8 cellular contexts compared by ENCODE assay signal in the genomic region with DNA sequence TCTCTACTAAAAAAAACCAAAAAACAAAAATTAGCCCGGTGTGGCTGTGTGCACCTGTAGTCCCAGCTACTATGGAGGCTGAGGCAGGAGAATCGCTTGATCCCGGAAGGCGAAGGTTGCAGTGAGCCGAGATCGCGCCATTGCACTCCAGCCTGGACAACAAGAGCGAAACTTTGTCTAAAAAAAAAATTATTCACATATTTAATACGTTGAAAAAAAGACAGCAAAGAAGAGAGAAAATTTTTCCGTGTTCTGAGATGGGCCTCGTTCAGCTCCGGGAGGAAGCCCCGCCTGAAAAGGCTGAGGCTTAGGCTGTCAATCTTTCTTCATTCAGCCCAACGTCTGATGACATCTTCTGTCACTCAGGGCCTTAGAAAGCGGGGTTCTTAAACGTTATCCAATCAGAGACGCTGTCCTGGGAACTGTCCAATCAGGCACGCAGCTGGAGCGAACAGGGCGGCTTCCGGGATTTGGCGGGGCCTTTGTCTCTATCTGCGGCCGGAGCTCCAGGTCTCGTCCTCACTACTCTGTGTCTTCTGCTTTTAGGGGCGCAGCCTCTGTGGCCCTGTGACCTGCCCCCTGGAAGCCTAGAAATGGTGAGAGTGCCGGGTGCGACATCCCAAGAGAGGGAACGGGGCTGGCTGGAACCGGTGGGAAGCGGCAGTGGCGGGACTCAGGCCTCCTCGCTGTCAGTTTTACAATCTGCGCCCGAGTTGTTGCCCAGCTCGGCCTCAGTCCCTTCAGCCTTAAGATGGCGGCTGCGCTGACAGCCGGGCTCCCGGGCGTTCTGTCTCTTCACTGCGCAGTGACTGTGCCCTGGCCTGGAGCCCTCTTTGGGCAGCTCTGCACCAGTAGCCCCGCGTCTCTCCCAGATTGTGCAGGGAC. TPM values are rescaled to one million over a fixed set of nuclear protein-coding genes. Genes with fewer than 3 reads are reported as not detected.
DNase-seq lines count a peak whose midpoint lies in the region; ATAC-seq and TF ChIP-seq lines count a peak whose summit lies in the region.

A gene (plus strand): TSS at position 485 of the 885 bp plus-strand sequence. CDS start 109 bp downstream, at position 594.

- ATAC-seq in GM18907 (IDR thresholded peaks at IDR 0.05; ENCODE audit: unreplicated experiment) (peak; percentile 98), HG03135 (IDR thresholded peaks at IDR 0.05; ENCODE audit: unreplicated experiment) (peak; percentile 94)

- H3K36me3 Mint-ChIP-seq in endodermal cell (ENCODE audit: low read depth) = no peaks in the 10 kb centered on the region

- no peaks in the 10 kb centered on the region for H3K4me1 ChIP-seq in endodermal cell (ENCODE audit: control insufficient read depth, insufficient read depth, low read length)

- no peaks in the 10 kb centered on the region for H3K27me3 ChIP-seq in endodermal cell (ENCODE audit: control insufficient read depth, insufficient read depth, low read length, poor library complexity, severe bottlenecking)

- H3K27me3 Mint-ChIP-seq in endodermal cell (ENCODE audit: insufficient read depth) = peaks cover 2% of the 10 kb centered on the region

- H3K4me1 Mint-ChIP-seq in endodermal cell = no peaks in the 10 kb centered on the region

- no peak for TF ChIP-seq CTCF in AG09309 (IDR thresholded peaks at IDR 0.05; ENCODE audit: control insufficient read depth, insufficient read depth, low read depth, low read length, missing control alignments)
- TF ChIP-seq CTCF in endodermal cell (conservative IDR thresholded peaks at IDR 0.05) = no peak

- DNase-seq in AG09309 (ENCODE audit: low read depth) (peak; percentile 78), NCI-H748 (lab: John Stamatoyannopoulos, UW; ENCODE audit: unreplicated experiment) (peak; percentile 97), endodermal cell (no peak), midbrain (lab: John Stamatoyannopoulos, UW) (peak; percentile 95)
- DNase-seq in activated CD8-positive, alpha-beta memory T cell treated with anti-CD3 and anti-CD28 coated beads for 48 hours (ENCODE audit: low read depth in 2 of 3, low spot score in 2 of 3) = peak; percentile 42 to 67 (median 65)
- DNase-seq in stimulated activated CD8-positive, alpha-beta memory T cell treated with anti-CD3 and anti-CD28 coated beads, Interleukin-2, amount 100 ng/mL, for 1 hour (ENCODE audit: low read depth in 2 of 2) = peak; percentile 67 to 68

- 19 to 22% methylated on average over 11 to 44 of the region's 44 CpGs for WGBS in endodermal cell (ENCODE audit: insufficient coverage in 1 of 2, insufficient read length in 1 of 2), 2 experiments

- H3K27ac Mint-ChIP-seq in endodermal cell = peak within 1 kb of the TSS; percentile 95

- H3K9me3 ChIP-seq in endodermal cell (ENCODE audit: control insufficient read depth, low read length) = peaks cover 20% of the 10 kb centered on the region

- H3K9me3 Mint-ChIP-seq in endodermal cell = peaks cover 71% of the 10 kb centered on the region

- H3K36me3 ChIP-seq in endodermal cell (ENCODE audit: control insufficient read depth, insufficient read depth, low read length) = peaks cover 8% of the 10 kb centered on the region

- peak within 1 kb of the TSS; percentile 95 for H3K9ac ChIP-seq in endodermal cell (ENCODE audit: extremely low read depth, low read length, poor library complexity, severe bottlenecking)

- peak within 1 kb of the TSS; percentile 82 for H3K4me3 Mint-ChIP-seq in endodermal cell

- H3K27ac ChIP-seq in endodermal cell (ENCODE audit: low read depth, low read length) = peak within 1 kb of the TSS; percentile 92

- H3K4me3 ChIP-seq in AG09309 (ENCODE audit: control insufficient read depth, low read depth, low read length) (peak within 1 kb of the TSS; percentile 95), endodermal cell (ENCODE audit: low read length) (peak within 1 kb of the TSS; percentile 90)

RNA-seq across cellular contexts. Expression of the gene that starts here (rescaled TPM):
- 1 to 10 TPM in 1 of 2 donors, not detected in 1; 5.8 TPM for total RNA-seq in endodermal cell
- 11.3 TPM for polyA plus RNA-seq in endodermal cell (2013, experiment 1 of 2)
- 9.5 TPM for polyA plus RNA-seq in endodermal cell (2013, experiment 2 of 2)
